Comparison of ENCODE assay signal across 15 cellular contexts in genomic region chr14:51002406-51002984, GRCh38.
"Had no signal": no experiment of that assay in that cellular context is flagged by ENCODE, and none has a peak within 500 bp of the region (broad histone marks: within the 10 kb centered on the region; RNA-seq: fewer than 3 reads in every experiment).

No MANE protein-coding gene starts in this region.

- H3K4me2 ChIP-seq: neural progenitor cell had no signal

- ATAC-seq: heart right ventricle; right cardiac atrium; stimulated activated naive CD8-positive, alpha-beta T cell treated with anti-CD3 and anti-CD28 coated beads, Interleukin-15, Interleukin-2, amounts not matched to agents 100 U/mL and 50 U/mL, for 24 hours had no signal

- H3K9me3 ChIP-seq: ascending aorta, breast epithelium, esophagus squamous epithelium, heart right ventricle, left ventricle myocardium inferior, tibial artery had no signal

- H2AFZ ChIP-seq: neural progenitor cell had no signal

- H3K4me3 ChIP-seq: ascending aorta, breast epithelium, esophagus squamous epithelium, heart right ventricle, left ventricle myocardium inferior, neural progenitor cell, tibial artery had no signal

- DNase-seq: activated CD4-positive, alpha-beta T cell treated with anti-CD3 and anti-CD28 coated beads, Interleukin-2, amount 50 U/mL, for 1 hour; activated CD4-positive, CD25-positive, alpha-beta regulatory T cell treated with anti-CD3 and anti-CD28 coated beads, Interleukin-2, amount 50 U/mL, for 72 hours; activated gamma-delta T cell; effector memory CD4-positive, alpha-beta T cell; esophagus squamous epithelium; heart right ventricle; left ventricle myocardium inferior; right cardiac atrium; stimulated activated CD4-positive, alpha-beta T cell treated with anti-CD3 and anti-CD28 coated beads, Interleukin-2, amount 100 ng/mL, for 24 hours; stimulated activated naive CD8-positive, alpha-beta T cell treated with anti-CD3 and anti-CD28 coated beads, Interleukin-15, Interleukin-2, amounts not matched to agents 100 U/mL and 50 U/mL, for 24 hours; tibial artery had no signal

- H3K9ac ChIP-seq: neural progenitor cell had no signal

- H3K27ac ChIP-seq: ascending aorta, breast epithelium, esophagus squamous epithelium, heart right ventricle, left ventricle myocardium inferior, neural progenitor cell, tibial artery, VCaP had no signal

- H3K36me3 ChIP-seq: ascending aorta, breast epithelium, esophagus squamous epithelium, heart right ventricle, left ventricle myocardium inferior, neural progenitor cell, tibial artery had no signal

- H3K4me1 ChIP-seq: ascending aorta, breast epithelium had no signal

- H3K27me3 ChIP-seq: ascending aorta, breast epithelium, heart right ventricle, neural progenitor cell, tibial artery had no signal
